Comparison of ENCODE assay signal across 27 cellular contexts in the genomic region with DNA sequence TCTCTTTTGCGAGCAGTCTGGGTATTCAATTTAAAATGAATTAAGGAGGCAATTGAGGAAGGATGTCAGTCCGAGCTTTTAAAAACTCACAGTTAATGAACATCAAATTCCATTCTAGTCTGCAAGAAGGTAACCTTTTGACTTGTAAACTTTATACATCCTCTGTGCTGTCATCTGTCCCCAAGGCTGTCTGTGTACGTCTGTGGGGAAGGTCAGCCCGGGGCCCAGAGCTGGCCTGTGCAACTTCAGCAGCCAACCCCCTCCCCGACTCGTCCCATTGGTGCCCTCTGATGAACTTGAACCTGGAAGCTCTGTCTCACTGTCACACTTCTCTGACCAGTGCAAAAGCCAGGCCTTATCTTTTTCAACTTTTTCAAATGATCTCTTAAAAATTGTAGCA.
"Had no signal": no experiment of that assay in that cellular context is flagged by ENCODE, and none has a peak within 500 bp of the region (broad histone marks: within the 10 kb centered on the region; RNA-seq: fewer than 3 reads in every experiment).

No MANE protein-coding gene starts in this region.

- H3K9me3 ChIP-seq: breast epithelium, Peyer's patch had no signal

- DNase-seq: activated B cell treated with CpG ODN at 0.5 μM for 24 hours; activated CD4-positive, alpha-beta T cell treated with anti-CD3 and anti-CD28 coated beads for 1 hour; activated CD4-positive, alpha-beta T cell treated with anti-CD3 and anti-CD28 coated beads, Interleukin-2, amount 10 ng/mL, durations not matched to agents 24 days and 14 days; activated CD4-positive, alpha-beta T cell treated with anti-CD3 and anti-CD28 coated beads, Interleukin-2, amount 50 U/mL, for 48 hours; activated CD8-positive, alpha-beta memory T cell treated with anti-CD3 and anti-CD28 coated beads, Interleukin-2, amount 50 U/mL, for 4 hours; activated naive CD4-positive, alpha-beta T cell treated with anti-CD3 and anti-CD28 coated beads, Interleukin-2, amount 50 U/mL, for 16 hours; activated naive CD8-positive, alpha-beta T cell treated with anti-CD3 and anti-CD28 coated beads, Interleukin-2, amount 10 ng/mL, durations not matched to agents 7 days and 5 days; activated T-cell treated with anti-CD3 and anti-CD28 coated beads, Interleukin-2, amount 50 U/mL, for 1 hour; aorta; Karpas-422; MM.1S; NCI-H1105; NCI-H1436; NCI-H1694 treated with DMSO at 0.1 percent for 48 hours; NCI-H2029 treated with DMSO at 0.1 percent for 48 hours; NCI-H345; NCI-H510A; NCI-H526 treated with DMSO at 0.1 percent for 48 hours; NK-92 treated with Interleukin-12 subunit alpha and Interleukin-12 subunit beta, amount 100 ng/mL, for 24 hours; Peyer's patch; SHP77 treated with DMSO at 0.1 percent for 48 hours; T-cell; T-helper 2 cell; T1000 had no signal

- H3K4me1 ChIP-seq: breast epithelium, Peyer's patch had no signal

- H3K36me3 Mint-ChIP-seq: activated naive CD8-positive, alpha-beta T cell treated with anti-CD3 and anti-CD28 coated beads, Interleukin-2, amount 10 ng/mL, durations not matched to agents 7 days and 5 days; T-cell had no signal

- H3K9me3 Mint-ChIP-seq: activated B cell treated with CpG ODN at 0.5 μM for 24 hours; activated CD4-positive, alpha-beta T cell treated with anti-CD3 and anti-CD28 coated beads, Interleukin-2, amount 10 ng/mL, durations not matched to agents 24 days and 14 days; activated naive CD8-positive, alpha-beta T cell treated with anti-CD3 and anti-CD28 coated beads, Interleukin-2, amount 10 ng/mL, durations not matched to agents 7 days and 5 days; T-cell had no signal

- H3K27ac Mint-ChIP-seq: activated B cell treated with CpG ODN at 0.5 μM for 24 hours; activated CD4-positive, alpha-beta T cell treated with anti-CD3 and anti-CD28 coated beads, Interleukin-2, amount 10 ng/mL, durations not matched to agents 24 days and 14 days; activated naive CD8-positive, alpha-beta T cell treated with anti-CD3 and anti-CD28 coated beads, Interleukin-2, amount 10 ng/mL, durations not matched to agents 7 days and 5 days; T-cell had no signal

- H3K4me3 ChIP-seq: breast epithelium, K562, Peyer's patch, SK-N-MC had no signal

- H3K27ac ChIP-seq: breast epithelium, Peyer's patch, SK-N-MC had no signal

- H3K36me3 ChIP-seq: breast epithelium, Peyer's patch had no signal

- ATAC-seq: K562, T-cell had no signal

- H3K4me3 Mint-ChIP-seq: activated B cell treated with CpG ODN at 0.5 μM for 24 hours; activated CD4-positive, alpha-beta T cell treated with anti-CD3 and anti-CD28 coated beads, Interleukin-2, amount 10 ng/mL, durations not matched to agents 24 days and 14 days; activated naive CD8-positive, alpha-beta T cell treated with anti-CD3 and anti-CD28 coated beads, Interleukin-2, amount 10 ng/mL, durations not matched to agents 7 days and 5 days; T-cell had no signal

- H3K4me1 Mint-ChIP-seq: activated B cell treated with CpG ODN at 0.5 μM for 24 hours; activated CD4-positive, alpha-beta T cell treated with anti-CD3 and anti-CD28 coated beads, Interleukin-2, amount 10 ng/mL, durations not matched to agents 24 days and 14 days; activated naive CD8-positive, alpha-beta T cell treated with anti-CD3 and anti-CD28 coated beads, Interleukin-2, amount 10 ng/mL, durations not matched to agents 7 days and 5 days; T-cell had no signal

- H3K27me3 ChIP-seq: breast epithelium, Peyer's patch had no signal
